In the genomic region with DNA sequence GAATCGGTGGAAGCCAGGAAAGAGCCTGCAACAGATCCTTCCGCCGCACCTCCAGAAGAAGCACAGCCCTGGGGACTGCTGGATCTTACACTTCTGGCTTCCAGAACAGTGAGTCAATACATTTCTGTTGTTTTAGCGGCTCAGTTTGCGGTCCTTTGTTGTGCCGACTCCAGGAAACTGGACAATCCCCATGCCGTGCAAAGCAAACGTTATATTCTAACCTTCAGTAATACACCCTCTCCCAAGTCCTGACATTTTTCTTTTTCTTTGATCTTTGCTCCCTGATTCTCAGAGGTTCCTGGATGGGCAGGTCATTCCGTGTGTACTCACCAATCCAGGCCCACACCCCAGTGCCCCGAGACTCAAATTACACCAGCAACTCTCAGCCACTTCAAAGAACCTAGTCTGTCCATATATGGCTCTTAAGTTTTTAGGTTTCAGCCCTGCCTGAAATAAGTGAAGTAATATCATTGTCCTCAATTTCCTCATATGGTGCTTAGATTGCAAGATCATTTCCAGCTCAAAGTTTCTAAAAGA, we compare ENCODE assay signal across 2 cellular contexts.
TF ChIP-seq lines count a peak whose summit lies in the region.

No MANE protein-coding gene starts in this region.

TF ChIP-seq in Ishikawa, 13 proteins besides CTCF, POLR2A, EP300 and RAD21:
- TF ChIP-seq, protein P1, sequence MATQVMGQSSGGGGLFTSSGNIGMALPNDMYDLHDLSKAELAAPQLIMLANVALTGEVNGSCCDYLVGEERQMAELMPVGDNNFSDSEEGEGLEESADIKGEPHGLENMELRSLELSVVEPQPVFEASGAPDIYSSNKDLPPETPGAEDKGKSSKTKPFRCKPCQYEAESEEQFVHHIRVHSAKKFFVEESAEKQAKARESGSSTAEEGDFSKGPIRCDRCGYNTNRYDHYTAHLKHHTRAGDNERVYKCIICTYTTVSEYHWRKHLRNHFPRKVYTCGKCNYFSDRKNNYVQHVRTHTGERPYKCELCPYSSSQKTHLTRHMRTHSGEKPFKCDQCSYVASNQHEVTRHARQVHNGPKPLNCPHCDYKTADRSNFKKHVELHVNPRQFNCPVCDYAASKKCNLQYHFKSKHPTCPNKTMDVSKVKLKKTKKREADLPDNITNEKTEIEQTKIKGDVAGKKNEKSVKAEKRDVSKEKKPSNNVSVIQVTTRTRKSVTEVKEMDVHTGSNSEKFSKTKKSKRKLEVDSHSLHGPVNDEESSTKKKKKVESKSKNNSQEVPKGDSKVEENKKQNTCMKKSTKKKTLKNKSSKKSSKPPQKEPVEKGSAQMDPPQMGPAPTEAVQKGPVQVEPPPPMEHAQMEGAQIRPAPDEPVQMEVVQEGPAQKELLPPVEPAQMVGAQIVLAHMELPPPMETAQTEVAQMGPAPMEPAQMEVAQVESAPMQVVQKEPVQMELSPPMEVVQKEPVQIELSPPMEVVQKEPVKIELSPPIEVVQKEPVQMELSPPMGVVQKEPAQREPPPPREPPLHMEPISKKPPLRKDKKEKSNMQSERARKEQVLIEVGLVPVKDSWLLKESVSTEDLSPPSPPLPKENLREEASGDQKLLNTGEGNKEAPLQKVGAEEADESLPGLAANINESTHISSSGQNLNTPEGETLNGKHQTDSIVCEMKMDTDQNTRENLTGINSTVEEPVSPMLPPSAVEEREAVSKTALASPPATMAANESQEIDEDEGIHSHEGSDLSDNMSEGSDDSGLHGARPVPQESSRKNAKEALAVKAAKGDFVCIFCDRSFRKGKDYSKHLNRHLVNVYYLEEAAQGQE (IDR thresholded peaks at IDR 0.05; ENCODE audit: low read depth): no peak
- TF ChIP-seq EGR1 (IDR thresholded peaks at IDR 0.05): no peak
- TF ChIP-seq NFIC (IDR thresholded peaks at IDR 0.05): no peak
- TF ChIP-seq, protein P2, sequence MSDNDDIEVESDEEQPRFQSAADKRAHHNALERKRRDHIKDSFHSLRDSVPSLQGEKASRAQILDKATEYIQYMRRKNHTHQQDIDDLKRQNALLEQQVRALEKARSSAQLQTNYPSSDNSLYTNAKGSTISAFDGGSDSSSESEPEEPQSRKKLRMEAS (IDR thresholded peaks at IDR 0.05): no peak
- TF ChIP-seq CEBPB (IDR thresholded peaks at IDR 0.05): no peak
- TF ChIP-seq YY1 (IDR thresholded peaks at IDR 0.05; ENCODE audit: low read depth): no peak
- 0 out of 2 replicates have a peak, but pooled peaks have one; percentile 19 for TF ChIP-seq TEAD4 (IDR thresholded peaks at IDR 0.05)

TF ChIP-seq in H1, 55 proteins besides CTCF, POLR2A, EP300 and RAD21:
- TF ChIP-seq SIRT6 (IDR thresholded peaks at IDR 0.05; ENCODE audit: low read length): no peak
- TF ChIP-seq EZH2 (IDR thresholded peaks at IDR 0.05; ENCODE audit: low read depth, low read length, severe bottlenecking): no peak
- no peak for TF ChIP-seq ASH2L (IDR thresholded peaks at IDR 0.05; ENCODE audit: low read length)
- no peak for TF ChIP-seq CEBPB (IDR thresholded peaks at IDR 0.05; ENCODE audit: low read depth, low read length)
- no peak for TF ChIP-seq CTBP2 (IDR thresholded peaks at IDR 0.05; ENCODE audit: borderline replicate concordance, insufficient read depth, insufficient read length, low read length)
- TF ChIP-seq, protein P3, sequence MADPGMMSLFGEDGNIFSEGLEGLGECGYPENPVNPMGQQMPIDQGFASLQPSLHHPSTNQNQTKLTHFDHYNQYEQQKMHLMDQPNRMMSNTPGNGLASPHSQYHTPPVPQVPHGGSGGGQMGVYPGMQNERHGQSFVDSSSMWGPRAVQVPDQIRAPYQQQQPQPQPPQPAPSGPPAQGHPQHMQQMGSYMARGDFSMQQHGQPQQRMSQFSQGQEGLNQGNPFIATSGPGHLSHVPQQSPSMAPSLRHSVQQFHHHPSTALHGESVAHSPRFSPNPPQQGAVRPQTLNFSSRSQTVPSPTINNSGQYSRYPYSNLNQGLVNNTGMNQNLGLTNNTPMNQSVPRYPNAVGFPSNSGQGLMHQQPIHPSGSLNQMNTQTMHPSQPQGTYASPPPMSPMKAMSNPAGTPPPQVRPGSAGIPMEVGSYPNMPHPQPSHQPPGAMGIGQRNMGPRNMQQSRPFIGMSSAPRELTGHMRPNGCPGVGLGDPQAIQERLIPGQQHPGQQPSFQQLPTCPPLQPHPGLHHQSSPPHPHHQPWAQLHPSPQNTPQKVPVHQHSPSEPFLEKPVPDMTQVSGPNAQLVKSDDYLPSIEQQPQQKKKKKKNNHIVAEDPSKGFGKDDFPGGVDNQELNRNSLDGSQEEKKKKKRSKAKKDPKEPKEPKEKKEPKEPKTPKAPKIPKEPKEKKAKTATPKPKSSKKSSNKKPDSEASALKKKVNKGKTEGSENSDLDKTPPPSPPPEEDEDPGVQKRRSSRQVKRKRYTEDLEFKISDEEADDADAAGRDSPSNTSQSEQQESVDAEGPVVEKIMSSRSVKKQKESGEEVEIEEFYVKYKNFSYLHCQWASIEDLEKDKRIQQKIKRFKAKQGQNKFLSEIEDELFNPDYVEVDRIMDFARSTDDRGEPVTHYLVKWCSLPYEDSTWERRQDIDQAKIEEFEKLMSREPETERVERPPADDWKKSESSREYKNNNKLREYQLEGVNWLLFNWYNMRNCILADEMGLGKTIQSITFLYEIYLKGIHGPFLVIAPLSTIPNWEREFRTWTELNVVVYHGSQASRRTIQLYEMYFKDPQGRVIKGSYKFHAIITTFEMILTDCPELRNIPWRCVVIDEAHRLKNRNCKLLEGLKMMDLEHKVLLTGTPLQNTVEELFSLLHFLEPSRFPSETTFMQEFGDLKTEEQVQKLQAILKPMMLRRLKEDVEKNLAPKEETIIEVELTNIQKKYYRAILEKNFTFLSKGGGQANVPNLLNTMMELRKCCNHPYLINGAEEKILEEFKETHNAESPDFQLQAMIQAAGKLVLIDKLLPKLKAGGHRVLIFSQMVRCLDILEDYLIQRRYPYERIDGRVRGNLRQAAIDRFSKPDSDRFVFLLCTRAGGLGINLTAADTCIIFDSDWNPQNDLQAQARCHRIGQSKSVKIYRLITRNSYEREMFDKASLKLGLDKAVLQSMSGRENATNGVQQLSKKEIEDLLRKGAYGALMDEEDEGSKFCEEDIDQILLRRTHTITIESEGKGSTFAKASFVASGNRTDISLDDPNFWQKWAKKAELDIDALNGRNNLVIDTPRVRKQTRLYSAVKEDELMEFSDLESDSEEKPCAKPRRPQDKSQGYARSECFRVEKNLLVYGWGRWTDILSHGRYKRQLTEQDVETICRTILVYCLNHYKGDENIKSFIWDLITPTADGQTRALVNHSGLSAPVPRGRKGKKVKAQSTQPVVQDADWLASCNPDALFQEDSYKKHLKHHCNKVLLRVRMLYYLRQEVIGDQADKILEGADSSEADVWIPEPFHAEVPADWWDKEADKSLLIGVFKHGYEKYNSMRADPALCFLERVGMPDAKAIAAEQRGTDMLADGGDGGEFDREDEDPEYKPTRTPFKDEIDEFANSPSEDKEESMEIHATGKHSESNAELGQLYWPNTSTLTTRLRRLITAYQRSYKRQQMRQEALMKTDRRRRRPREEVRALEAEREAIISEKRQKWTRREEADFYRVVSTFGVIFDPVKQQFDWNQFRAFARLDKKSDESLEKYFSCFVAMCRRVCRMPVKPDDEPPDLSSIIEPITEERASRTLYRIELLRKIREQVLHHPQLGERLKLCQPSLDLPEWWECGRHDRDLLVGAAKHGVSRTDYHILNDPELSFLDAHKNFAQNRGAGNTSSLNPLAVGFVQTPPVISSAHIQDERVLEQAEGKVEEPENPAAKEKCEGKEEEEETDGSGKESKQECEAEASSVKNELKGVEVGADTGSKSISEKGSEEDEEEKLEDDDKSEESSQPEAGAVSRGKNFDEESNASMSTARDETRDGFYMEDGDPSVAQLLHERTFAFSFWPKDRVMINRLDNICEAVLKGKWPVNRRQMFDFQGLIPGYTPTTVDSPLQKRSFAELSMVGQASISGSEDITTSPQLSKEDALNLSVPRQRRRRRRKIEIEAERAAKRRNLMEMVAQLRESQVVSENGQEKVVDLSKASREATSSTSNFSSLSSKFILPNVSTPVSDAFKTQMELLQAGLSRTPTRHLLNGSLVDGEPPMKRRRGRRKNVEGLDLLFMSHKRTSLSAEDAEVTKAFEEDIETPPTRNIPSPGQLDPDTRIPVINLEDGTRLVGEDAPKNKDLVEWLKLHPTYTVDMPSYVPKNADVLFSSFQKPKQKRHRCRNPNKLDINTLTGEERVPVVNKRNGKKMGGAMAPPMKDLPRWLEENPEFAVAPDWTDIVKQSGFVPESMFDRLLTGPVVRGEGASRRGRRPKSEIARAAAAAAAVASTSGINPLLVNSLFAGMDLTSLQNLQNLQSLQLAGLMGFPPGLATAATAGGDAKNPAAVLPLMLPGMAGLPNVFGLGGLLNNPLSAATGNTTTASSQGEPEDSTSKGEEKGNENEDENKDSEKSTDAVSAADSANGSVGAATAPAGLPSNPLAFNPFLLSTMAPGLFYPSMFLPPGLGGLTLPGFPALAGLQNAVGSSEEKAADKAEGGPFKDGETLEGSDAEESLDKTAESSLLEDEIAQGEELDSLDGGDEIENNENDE (IDR thresholded peaks at IDR 0.05; ENCODE audit: insufficient replicate concordance, low read length): no peak
- no peak for TF ChIP-seq JUND (IDR thresholded peaks at IDR 0.05; ENCODE audit: low read length)
- no peak for TF ChIP-seq SIX5 (IDR thresholded peaks at IDR 0.05; ENCODE audit: low read depth, low read length)
- TF ChIP-seq SP4 (IDR thresholded peaks at IDR 0.05; ENCODE audit: low read length): no peak
- TF ChIP-seq RNF2 (IDR thresholded peaks at IDR 0.05; ENCODE audit: borderline replicate concordance, low read depth, low read length, missing control alignments, poor library complexity, severe bottlenecking): no peak
- TF ChIP-seq, protein P4, sequence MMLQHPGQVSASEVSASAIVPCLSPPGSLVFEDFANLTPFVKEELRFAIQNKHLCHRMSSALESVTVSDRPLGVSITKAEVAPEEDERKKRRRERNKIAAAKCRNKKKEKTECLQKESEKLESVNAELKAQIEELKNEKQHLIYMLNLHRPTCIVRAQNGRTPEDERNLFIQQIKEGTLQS (IDR thresholded peaks at IDR 0.05; ENCODE audit: insufficient read depth, low read depth, low read length): no peak
- TF ChIP-seq TCF12 (IDR thresholded peaks at IDR 0.05; ENCODE audit: low read depth, low read length): no peak
- no peak for TF ChIP-seq NRF1 (IDR thresholded peaks at IDR 0.05; ENCODE audit: low read depth, low read length)
- no peak for TF ChIP-seq SIN3A (conservative IDR thresholded peaks at IDR 0.05 in 1 of 2, IDR thresholded peaks at IDR 0.05 in 1 of 2; ENCODE audit: low read depth in 1 of 2, low read length in 2 of 2)
